10 cellular contexts compared by ENCODE assay signal in the genomic region with DNA sequence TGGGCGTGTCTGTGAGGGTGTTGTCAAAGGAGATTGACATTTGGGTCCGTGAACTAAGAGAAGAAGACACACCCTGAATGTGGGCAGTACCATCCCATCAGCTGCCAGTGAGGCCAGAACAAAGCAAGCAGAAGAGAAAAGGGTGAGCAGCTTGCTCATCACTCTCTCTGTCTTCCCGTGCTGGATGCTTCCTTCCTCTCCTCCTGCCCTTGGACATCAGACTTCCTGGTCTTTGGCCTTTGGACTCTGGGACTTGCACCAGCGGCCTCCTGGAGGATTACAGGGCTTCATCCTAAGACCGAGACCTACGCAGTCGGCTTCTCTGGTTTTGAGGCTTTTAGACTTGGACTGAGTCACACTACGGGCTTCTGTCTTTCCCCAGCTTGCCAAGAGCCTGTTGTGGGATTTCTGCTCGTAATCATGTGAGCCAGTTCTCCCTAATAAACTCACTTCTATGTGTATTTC. TPM values are rescaled to one million over a fixed set of nuclear protein-coding genes. Genes with fewer than 3 reads are reported as not detected.
DNase-seq lines count a peak whose midpoint lies in the region; ATAC-seq and TF ChIP-seq lines count a peak whose summit lies in the region.
"Had no signal": no experiment of that assay in that cellular context is flagged by ENCODE, and none has a peak within 500 bp of the region (broad histone marks: within the 10 kb centered on the region; RNA-seq: fewer than 3 reads in every experiment).

No MANE protein-coding gene starts in this region.

- no peak overlapping the region for H3K9ac ChIP-seq in endocrine pancreas (ENCODE audit: control insufficient read depth, insufficient read depth, low read length)

- H3K4me3 ChIP-seq in endocrine pancreas (ENCODE audit: control insufficient read depth, insufficient read depth, low read length) (peak overlapping the region; percentile 6), mucosa of descending colon (no peak overlapping the region)
- no peak overlapping the region for H3K4me3 ChIP-seq in CD8-positive, alpha-beta memory T cell (ENCODE audit: low read length)
- H3K4me3 ChIP-seq: ascending aorta had no signal

- no peaks in the 10 kb centered on the region for H3K9me3 Mint-ChIP-seq in CD8-positive, alpha-beta memory T cell

- peaks cover 5 to 24% of the 10 kb centered on the region in 2 donors for H3K27me3 Mint-ChIP-seq in CD8-positive, alpha-beta memory T cell

- H3K9me3 ChIP-seq in endocrine pancreas (ENCODE audit: control insufficient read depth, low read length) (no peaks in the 10 kb centered on the region), mucosa of descending colon (no peaks in the 10 kb centered on the region)
- H3K9me3 ChIP-seq in CD8-positive, alpha-beta memory T cell (ENCODE audit: low read length) = no peaks in the 10 kb centered on the region
- H3K9me3 ChIP-seq: ascending aorta had no signal

- intact Hi-C loops in mucosa of descending colon (cut with DNase I, micrococcal nuclease) = no loop called here

- ATAC-seq in mucosa of descending colon (peak; percentile 71), GM21381 (IDR thresholded peaks at IDR 0.05; ENCODE audit: unreplicated experiment) (no peak)

- POLR2A ChIA-PET in CD8-positive, alpha-beta memory T cell (lab: Charles Lee) = no interaction called here

- TF ChIP-seq CTCF in mucosa of descending colon (IDR thresholded peaks at IDR 0.05) = no peak

- no peaks in the 10 kb centered on the region for H3K27me3 ChIP-seq in endocrine pancreas (ENCODE audit: control insufficient read depth, insufficient read depth, low read length)
- peaks cover 9% of the 10 kb centered on the region for H3K27me3 ChIP-seq in CD8-positive, alpha-beta memory T cell (ENCODE audit: insufficient read depth, low read length, poor library complexity, severe bottlenecking)
- H3K27me3 ChIP-seq: ascending aorta had no signal

- no peak overlapping the region for H3K27ac ChIP-seq in CD8-positive, alpha-beta memory T cell (ENCODE audit: low read depth, low read length)

- H3K4me3 Mint-ChIP-seq in CD8-positive, alpha-beta memory T cell = no peak overlapping the region

- H3K36me3 ChIP-seq in endocrine pancreas (ENCODE audit: control insufficient read depth, insufficient read depth, low read length) (no peaks in the 10 kb centered on the region), mucosa of descending colon (ENCODE audit: low read depth) (no peaks in the 10 kb centered on the region)
- no peaks in the 10 kb centered on the region for H3K36me3 ChIP-seq in CD8-positive, alpha-beta memory T cell (ENCODE audit: insufficient read depth, low read length)
- H3K36me3 ChIP-seq: ascending aorta had no signal

- DNase-seq in DMS153 treated with DMSO at 0.1 percent for 48 hours (lab: John Stamatoyannopoulos, UW; ENCODE audit: unreplicated experiment) = peak; percentile 59
- DNase-seq in NCI-H345 treated with DMSO at 0.1 percent for 48 hours (lab: John Stamatoyannopoulos, UW; ENCODE audit: unreplicated experiment) = peak; percentile 67
- DNase-seq in mucosa of descending colon = no peak
- no peak for DNase-seq in CD8-positive, alpha-beta memory T cell
- DNase-seq in RKO (ENCODE audit: low spot score) = no peak
- no peak for DNase-seq in NCI-H2107 treated with DMSO at 0.1 percent for 48 hours (lab: John Stamatoyannopoulos, UW; ENCODE audit: unreplicated experiment)

- H3K4me1 ChIP-seq in endocrine pancreas (ENCODE audit: control insufficient read depth, insufficient read depth, low read length) (peaks cover 7% of the 10 kb centered on the region), mucosa of descending colon (ENCODE audit: low read depth) (peaks cover 4% of the 10 kb centered on the region)
- H3K4me1 ChIP-seq in CD8-positive, alpha-beta memory T cell (ENCODE audit: insufficient read depth, low read length) = no peaks in the 10 kb centered on the region

- peaks cover 5 to 13% (median 10%) of the 10 kb centered on the region in 3 donors for H3K4me1 Mint-ChIP-seq in CD8-positive, alpha-beta memory T cell

- peaks cover 0 to 10% (median 0%) of the 10 kb centered on the region in 3 donors for H3K36me3 Mint-ChIP-seq in CD8-positive, alpha-beta memory T cell

- H3K27ac Mint-ChIP-seq in CD8-positive, alpha-beta memory T cell = no peak overlapping the region

- CTCF ChIA-PET in CD8-positive, alpha-beta memory T cell (lab: Charles Lee) = interaction anchor here (1.4 kb wide), 1 partner anchor 20 kb away, joined by 4 read pairs; no protein-coding TSS in a partner anchor

RNA-seq across cellular contexts. Expression of gene APOL2, which starts 18.8 kb away (rescaled TPM):
- 10 to 100 TPM; 46.3 to 64.8 (median 56.3) TPM for total RNA-seq in mucosa of descending colon
- 10 to 100 TPM; 59.0 to 62.8 TPM for total RNA-seq in CD8-positive, alpha-beta memory T cell
- 27.1 TPM for polyA plus RNA-seq in CD8-positive, alpha-beta memory T cell

RNA-seq across cellular contexts. Expression of gene APOL4, which starts 18.9 kb away (rescaled TPM):
- total RNA-seq in mucosa of descending colon = 1 to 10 TPM; 1.7 to 4.3 (median 2.7) TPM
- total RNA-seq in CD8-positive, alpha-beta memory T cell = under 1 TPM; 0.42 to 0.46 TPM
- polyA plus RNA-seq in CD8-positive, alpha-beta memory T cell = not detected
- total RNA-seq: ascending aorta, mononuclear cell had no signal

RNA-seq across cellular contexts. Expression of gene APOL1, which starts 32.4 kb away (rescaled TPM):
- total RNA-seq in mucosa of descending colon = 10 to 100 TPM; 26.0 to 85.7 (median 68.5) TPM
- total RNA-seq in CD8-positive, alpha-beta memory T cell = 10 to 100 TPM; 32.8 to 34.3 TPM
- polyA plus RNA-seq in CD8-positive, alpha-beta memory T cell = 25.6 TPM

RNA-seq across cellular contexts. Expression of gene APOL3, which starts 59.9 kb away (rescaled TPM):
- 10 to 100 TPM; 11.4 to 29.3 (median 20.5) TPM for total RNA-seq in mucosa of descending colon
- total RNA-seq in CD8-positive, alpha-beta memory T cell = 10 to 100 TPM; 43.1 to 48.3 TPM
- polyA plus RNA-seq in CD8-positive, alpha-beta memory T cell = 102 TPM

Comparison
In these comparisons a context has a peak if more than half of its experiments do, and no peak if none do; other contexts are left out.
1. DNase-seq: peak in DMS153 treated with DMSO at 0.1 percent for 48 hours (single experiment) and NCI-H345 treated with DMSO at 0.1 percent for 48 hours (single experiment); none in mucosa of descending colon (0 of 3), CD8-positive, alpha-beta memory T cell (0 of 5), RKO (single experiment) and NCI-H2107 treated with DMSO at 0.1 percent for 48 hours (single experiment).